Comparison of ENCODE assay signal across 15 cellular contexts in genomic region chr14:35822501-35822900, GRCh38. TPM values are rescaled to one million over a fixed set of nuclear protein-coding genes. Genes with fewer than 3 reads are reported as not detected.
DNase-seq lines count a peak whose midpoint lies in the region; ATAC-seq, FAIRE-seq and TF ChIP-seq lines count a peak whose summit lies in the region.
"Had no signal": no experiment of that assay in that cellular context is flagged by ENCODE, and none has a peak within 500 bp of the region (broad histone marks: within the 10 kb centered on the region; RNA-seq: fewer than 3 reads in every experiment).

No MANE protein-coding gene starts in this region.

- peaks cover 6% of the 10 kb centered on the region; the same call in 2 of the 3 replicates for H3K79me2 ChIP-seq in K562 (ENCODE audit: control insufficient read depth, insufficient read depth, low read length)

- CTCF ChIA-PET in MCF 10A (lab: Yijun Ruan, JAX) (interaction anchor here (0.6 to 3.9 kb wide), 15 partner anchors 11 to 1946 kb away, joined by 3 to 29 read pairs (median 3); partner anchors contain the start of gene RALGAPA1), K562 (lab: Yijun Ruan, JAX; ENCODE audit: low intra/inter-chr PET ratio) (no interaction called here)

- H3K36me3 ChIP-seq in breast epithelium, result no peaks in the 10 kb centered on the region
- H3K36me3 ChIP-seq in K562 (ENCODE audit: control insufficient read depth, insufficient read depth, low read length), result no peaks in the 10 kb centered on the region
- no peaks in the 10 kb centered on the region for H3K36me3 ChIP-seq in ascending aorta
- H3K36me3 ChIP-seq: BE2C, SJSA1 had no signal

- BruUV-seq in MCF 10A (replicated peaks; lab: Mats Ljungman, UMichigan) (no TSS peak), K562 (replicated peaks; lab: Mats Ljungman, UMichigan) (no TSS peak)

- peak overlapping the region; percentile 16; the same call in 1 of the 2 replicates for H2AFZ ChIP-seq in K562 (ENCODE audit: low read depth, low read length)

- no peak for TF ChIP-seq CTCF in MCF 10A (IDR thresholded peaks at IDR 0.05; ENCODE audit: unreplicated experiment)
- TF ChIP-seq CTCF in breast epithelium (IDR thresholded peaks at IDR 0.05), result no peak
- no peak for TF ChIP-seq CTCF in K562 (IDR thresholded peaks at IDR 0.05 in 2 of 3, conservative IDR thresholded peaks at IDR 0.05 in 1 of 3; ENCODE audit: insufficient read depth in 2 of 3, low read depth in 1 of 3, low read length in 3 of 3)
- TF ChIP-seq CTCF in ascending aorta (IDR thresholded peaks at IDR 0.05), result no peak

- no peaks in the 10 kb centered on the region for H3K9me3 Mint-ChIP-seq in MCF 10A (ENCODE audit: unreplicated experiment)
- H3K9me3 Mint-ChIP-seq: CD14-positive monocyte had no signal

- no peaks in the 10 kb centered on the region for H3K27me3 Mint-ChIP-seq in MCF 10A (ENCODE audit: insufficient read depth, unreplicated experiment)

- H3K9me3 ChIP-seq in breast epithelium (no peaks in the 10 kb centered on the region), K562 (replicated peaks; ENCODE audit: control insufficient read depth, insufficient read depth, low read depth, low read length) (no peaks in the 10 kb centered on the region), ascending aorta (no peaks in the 10 kb centered on the region)
- H3K9me3 ChIP-seq: BE2C, SJSA1 had no signal

- in situ Hi-C loops in K562 (cut with MboI), result no loop called here

- DNase-seq in MCF 10A (ENCODE audit: unreplicated experiment) (no peak), breast epithelium (ENCODE audit: low spot score in 2 of 2) (no peak), K562 (ENCODE audit: extremely low read depth in 1 of 4, low spot score in 3 of 4) (no peak), ascending aorta (ENCODE audit: low spot score in 2 of 2) (no peak), activated T-cell treated with anti-CD3 and anti-CD28 coated beads for 4 hours (no peak), CD1c-positive myeloid dendritic cell (ENCODE audit: extremely low spot score) (no peak)
- DNase-seq in stimulated activated CD4-positive, alpha-beta T cell treated with anti-CD3 and anti-CD28 coated beads, Interleukin-1b, Interleukin-23, amount 100 ng/mL, for 48 hours, result no peak
- DNase-seq: NCI-H1048, Right ventricle myocardium superior had no signal

- WGBS in K562 (ENCODE audit: insufficient coverage, low coverage, missing lambda C conversion rate), result 37% methylated on average over 3 of the region's 3 CpGs

- H3K27me3 ChIP-seq in breast epithelium (no peaks in the 10 kb centered on the region), K562 (ENCODE audit: control insufficient read depth in 2 of 2, insufficient read depth in 2 of 2, low read length in 2 of 2) (no peaks in the 10 kb centered on the region), ascending aorta (no peaks in the 10 kb centered on the region)
- H3K27me3 ChIP-seq: BE2C, SJSA1 had no signal

- peak overlapping the region; percentile 22 for H3K27ac Mint-ChIP-seq in MCF 10A (ENCODE audit: low read depth, unreplicated experiment)
- H3K27ac Mint-ChIP-seq: CD14-positive monocyte had no signal

- no peaks in the 10 kb centered on the region for H3K9me1 ChIP-seq in K562 (ENCODE audit: control insufficient read depth, insufficient read depth, low read length)

- no peak for TF ChIP-seq RAD21 in K562 (CRISPR knock-in tag; conservative IDR thresholded peaks at IDR 0.05 in 1 of 2, IDR thresholded peaks at IDR 0.05 in 1 of 2)

- H3K4me1 Mint-ChIP-seq in MCF 10A (ENCODE audit: insufficient read depth, unreplicated experiment), result peaks cover 22% of the 10 kb centered on the region

- TF ChIP-seq EP300 in K562 (IDR thresholded peaks at IDR 0.05; ENCODE audit: low read length), result no peak

- no peak overlapping the region for H3K9ac ChIP-seq in K562 (ENCODE audit: insufficient read depth in 1 of 2, low read depth in 2 of 2, low read length in 2 of 2)

- TF ChIP-seq POLR2A in breast epithelium (IDR thresholded peaks at IDR 0.05) (no peak), K562 (conservative IDR thresholded peaks at IDR 0.05) (no peak)

- H3K4me2 ChIP-seq in K562 (ENCODE audit: insufficient read depth, low read length), result no peak overlapping the region

- H3K27ac ChIP-seq in breast epithelium (no peak overlapping the region), K562 (ENCODE audit: extremely low read depth, low read depth, low read length) (no peak overlapping the region), ascending aorta (no peak overlapping the region)
- H3K27ac ChIP-seq: SJSA1 had no signal

- H3K4me3 ChIP-seq in breast epithelium, result no peak overlapping the region
- no peak overlapping the region for H3K4me3 ChIP-seq in K562
- no peak overlapping the region for H3K4me3 ChIP-seq in ascending aorta
- H3K4me3 ChIP-seq: SJSA1 had no signal

- POLR2A ChIA-PET in MCF 10A (lab: Yijun Ruan, JAX), result interaction anchor here (0.7 to 4.6 kb wide), 8 partner anchors 8 to 1052 kb away, joined by 3 to 33 read pairs (median 4); partner anchors contain the start of genes RALGAPA1 and SRP54
- POLR2A ChIA-PET in K562 (lab: Yijun Ruan, JAX), result no interaction called here

- H3K36me3 Mint-ChIP-seq in MCF 10A (ENCODE audit: insufficient read depth, unreplicated experiment), result no peaks in the 10 kb centered on the region
- H3K36me3 Mint-ChIP-seq: CD14-positive monocyte had no signal

- no peaks in the 10 kb centered on the region for H4K20me1 ChIP-seq in K562 (replicated peaks; ENCODE audit: control insufficient read depth, insufficient read depth, low read length)

- H3K4me1 ChIP-seq in breast epithelium, result no peaks in the 10 kb centered on the region
- peaks cover 3% of the 10 kb centered on the region in 2 experiments; a peak in 2 of 5 replicates for H3K4me1 ChIP-seq in K562 (replicated peaks in 1 of 2; ENCODE audit: control insufficient read depth in 2 of 2, insufficient read depth in 2 of 2, low read length in 2 of 2)
- H3K4me1 ChIP-seq in ascending aorta, result peaks cover 0 to 2% of the 10 kb centered on the region in 2 donors
- H3K4me1 ChIP-seq: BE2C had no signal

- FAIRE-seq in K562 (lab: Jason Lieb, UNC), result no peak
- FAIRE-seq: D721Med, GM18507 had no signal

- ATAC-seq in K562, result no peak
- peak; percentile 25 for ATAC-seq in esophagus mucosa

- no peak overlapping the region for H3K4me3 Mint-ChIP-seq in MCF 10A (ENCODE audit: unreplicated experiment)
- H3K4me3 Mint-ChIP-seq: CD14-positive monocyte had no signal

- intact Hi-C loops in MCF 10A (cut with micrococcal nuclease), result no loop called here
- intact Hi-C loops in breast epithelium (cut with DNase I; ENCODE audit: low total_unique reads), result no loop called here
- intact Hi-C loops in K562 (cut with micrococcal nuclease), result loop anchor here (10.0 kb wide), 1 partner anchor 288 kb away; the partner anchor contains the start of gene INSM2
- intact Hi-C loops in ascending aorta (cut with DNase I), result loop anchor here (10.0 kb wide), 3 partner anchors 418 to 948 kb away; partner anchors contain the start of genes BAZ1A, FAM177A1 and NFKBIA

TF ChIP-seq in K562, 482 proteins besides CTCF, POLR2A, EP300 and RAD21 (continues in another document):
- no peak for TF ChIP-seq KDM1A (IDR thresholded peaks at IDR 0.05)
- no peak for TF ChIP-seq C11orf30 (IDR thresholded peaks at IDR 0.05; ENCODE audit: low read depth)

RNA-seq across cellular contexts. Expression of gene BRMS1L, which starts 3.6 kb away (rescaled TPM):
- 7.8 and 10.8 TPM in 2 replicates for total RNA-seq in MCF 10A (2022)
- total RNA-seq in breast epithelium, result 1 to 10 TPM; 5.9 to 9.1 (median 7.5) TPM
- total RNA-seq in K562 (2011; cell fraction: chromatin; rRNA removed; ENCODE audit: low replicate concordance), result 2.5 and 12.8 TPM in 2 replicates
- total RNA-seq in K562 (2011; cell fraction: nucleolus; rRNA removed), result 0.50 and 1.1 TPM in 2 replicates
- 2.1 and 5.7 TPM in 2 replicates for total RNA-seq in K562 (2011; cell fraction: nucleoplasm; rRNA removed)
- 1.2 and 1.3 TPM in 2 replicates for total RNA-seq in K562 (2014; rRNA removed)
- 3.6 and 4.5 TPM in 2 replicates for total RNA-seq in K562 (2014; rRNA removed; fragmentation: Illumina TruSeq; extraction: Trizol)
- total RNA-seq in K562 (2015; rRNA removed; fragmentation: Illumina TruSeq; extraction: Trizol), result 4.1 and 4.2 TPM in 2 replicates
- total RNA-seq in K562 (2021), result 2.6 and 4.7 TPM in 2 replicates
- 3.2 and 4.7 TPM in 2 replicates for polyA plus RNA-seq in K562 (2011; rRNA removed)
- 0.30 and 0.80 TPM in 2 replicates for polyA plus RNA-seq in K562 (2011; cell fraction: cytosol; rRNA removed)
- 1.7 and 3.3 TPM in 2 replicates for polyA plus RNA-seq in K562 (2011; cell fraction: nucleus; rRNA removed)
- 2.0 and 3.7 TPM in 2 replicates for polyA plus RNA-seq in K562 (2012)
- 3.3 and 3.5 TPM in 2 replicates for polyA plus RNA-seq in K562 (2014; fragmentation: Illumina TruSeq; extraction: Trizol)
- polyA plus RNA-seq in K562 (2014; fragmentation: Nextera tagmentation; extraction: Ambion mirVana), result 1 to 10 TPM; 1.4 to 2.0 TPM
- polyA plus RNA-seq in K562 (2014; rRNA removed), result 3.5 and 4.0 TPM in 2 replicates
- 3.0 and 3.6 TPM in 2 replicates for polyA minus RNA-seq in K562 (2011; rRNA and poly(A)+ RNA removed)
- polyA minus RNA-seq in K562 (2011; cell fraction: cytosol; rRNA and poly(A)+ RNA removed), result 1.7 and 4.0 TPM in 2 replicates
- 2.6 and 4.1 TPM in 2 replicates for polyA minus RNA-seq in K562 (2011; cell fraction: nucleus; rRNA and poly(A)+ RNA removed)
- 6.9 TPM for total RNA-seq in esophagus mucosa
- total RNA-seq in ascending aorta, result 7.7 TPM

RNA-seq across cellular contexts. Expression of gene RALGAPA1, which starts 13.4 kb away (rescaled TPM):
- total RNA-seq in MCF 10A (2022), result 46.9 and 52.3 TPM in 2 replicates
- 100 to 1,000 TPM in 2 of 3 donors, 10 to 100 TPM in 1; 52.2 to 136 (median 103) TPM for total RNA-seq in breast epithelium
- 9.5 and 55.1 TPM in 2 replicates for total RNA-seq in K562 (2011; cell fraction: chromatin; rRNA removed; ENCODE audit: low replicate concordance)
- total RNA-seq in K562 (2011; cell fraction: nucleolus; rRNA removed), result 4.8 and 9.1 TPM in 2 replicates
- 13.9 and 16.5 TPM in 2 replicates for total RNA-seq in K562 (2011; cell fraction: nucleoplasm; rRNA removed)
- 5.9 and 6.2 TPM in 2 replicates for total RNA-seq in K562 (2014; rRNA removed)
- total RNA-seq in K562 (2014; rRNA removed; fragmentation: Illumina TruSeq; extraction: Trizol), result 14.6 and 15.5 TPM in 2 replicates
- 13.3 and 16.3 TPM in 2 replicates for total RNA-seq in K562 (2015; rRNA removed; fragmentation: Illumina TruSeq; extraction: Trizol)
- total RNA-seq in K562 (2021), result 14.0 and 14.7 TPM in 2 replicates
- 3.9 and 5.8 TPM in 2 replicates for polyA plus RNA-seq in K562 (2011; rRNA removed)
- 1.4 and 2.2 TPM in 2 replicates for polyA plus RNA-seq in K562 (2011; cell fraction: cytosol; rRNA removed)
- polyA plus RNA-seq in K562 (2011; cell fraction: nucleus; rRNA removed), result 5.0 and 5.3 TPM in 2 replicates
- polyA plus RNA-seq in K562 (2012), result 4.7 and 6.4 TPM in 2 replicates
- 7.1 and 9.2 TPM in 2 replicates for polyA plus RNA-seq in K562 (2014; fragmentation: Illumina TruSeq; extraction: Trizol)
- polyA plus RNA-seq in K562 (2014; fragmentation: Nextera tagmentation; extraction: Ambion mirVana), result 1 to 10 TPM; 2.5 to 3.4 TPM
- polyA plus RNA-seq in K562 (2014; rRNA removed), result 4.7 and 6.2 TPM in 2 replicates
- 18.6 and 21.9 TPM in 2 replicates for polyA minus RNA-seq in K562 (2011; rRNA and poly(A)+ RNA removed)
- polyA minus RNA-seq in K562 (2011; cell fraction: cytosol; rRNA and poly(A)+ RNA removed), result 7.7 and 10.6 TPM in 2 replicates
- polyA minus RNA-seq in K562 (2011; cell fraction: nucleus; rRNA and poly(A)+ RNA removed), result 19.5 and 21.1 TPM in 2 replicates
- total RNA-seq in esophagus mucosa, result 41.8 TPM
- 101 TPM for total RNA-seq in ascending aorta

Comparison
In these comparisons a context has a peak if more than half of its experiments do, and no peak if none do; other contexts are left out.
1. intact Hi-C loops: an anchor here in K562 (10.0 kb wide) and ascending aorta (10.0 kb wide); none called in MCF 10A and breast epithelium.